ENCODE assay signal across 1 cellular context in genomic region chr13:32246468-32246867, GRCh38.
TF ChIP-seq lines count a peak whose summit lies in the region.

No MANE protein-coding gene starts in this region.

TF ChIP-seq in neural cell, 6 proteins besides CTCF, POLR2A, EP300 and RAD21 (continued from another document):
- TF ChIP-seq, protein P1, sequence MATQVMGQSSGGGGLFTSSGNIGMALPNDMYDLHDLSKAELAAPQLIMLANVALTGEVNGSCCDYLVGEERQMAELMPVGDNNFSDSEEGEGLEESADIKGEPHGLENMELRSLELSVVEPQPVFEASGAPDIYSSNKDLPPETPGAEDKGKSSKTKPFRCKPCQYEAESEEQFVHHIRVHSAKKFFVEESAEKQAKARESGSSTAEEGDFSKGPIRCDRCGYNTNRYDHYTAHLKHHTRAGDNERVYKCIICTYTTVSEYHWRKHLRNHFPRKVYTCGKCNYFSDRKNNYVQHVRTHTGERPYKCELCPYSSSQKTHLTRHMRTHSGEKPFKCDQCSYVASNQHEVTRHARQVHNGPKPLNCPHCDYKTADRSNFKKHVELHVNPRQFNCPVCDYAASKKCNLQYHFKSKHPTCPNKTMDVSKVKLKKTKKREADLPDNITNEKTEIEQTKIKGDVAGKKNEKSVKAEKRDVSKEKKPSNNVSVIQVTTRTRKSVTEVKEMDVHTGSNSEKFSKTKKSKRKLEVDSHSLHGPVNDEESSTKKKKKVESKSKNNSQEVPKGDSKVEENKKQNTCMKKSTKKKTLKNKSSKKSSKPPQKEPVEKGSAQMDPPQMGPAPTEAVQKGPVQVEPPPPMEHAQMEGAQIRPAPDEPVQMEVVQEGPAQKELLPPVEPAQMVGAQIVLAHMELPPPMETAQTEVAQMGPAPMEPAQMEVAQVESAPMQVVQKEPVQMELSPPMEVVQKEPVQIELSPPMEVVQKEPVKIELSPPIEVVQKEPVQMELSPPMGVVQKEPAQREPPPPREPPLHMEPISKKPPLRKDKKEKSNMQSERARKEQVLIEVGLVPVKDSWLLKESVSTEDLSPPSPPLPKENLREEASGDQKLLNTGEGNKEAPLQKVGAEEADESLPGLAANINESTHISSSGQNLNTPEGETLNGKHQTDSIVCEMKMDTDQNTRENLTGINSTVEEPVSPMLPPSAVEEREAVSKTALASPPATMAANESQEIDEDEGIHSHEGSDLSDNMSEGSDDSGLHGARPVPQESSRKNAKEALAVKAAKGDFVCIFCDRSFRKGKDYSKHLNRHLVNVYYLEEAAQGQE (IDR thresholded peaks at IDR 0.05; ENCODE audit: borderline replicate concordance), result no peak
